1 cellular context compared by ENCODE assay signal in genomic region chr19:9144920-9145319, GRCh38.
A peak's percentile ranks its signal among the peaks of the same experiment; 100 is the strongest.
TF ChIP-seq lines count a peak whose summit lies in the region.

No MANE protein-coding gene starts in this region.

TF ChIP-seq in GM12878, 131 proteins besides CTCF, POLR2A, EP300 and RAD21:
- TF ChIP-seq CBX5 (IDR thresholded peaks at IDR 0.05; ENCODE audit: low read depth) = peak; percentile 78; the same call in 1 of the 2 replicates
- TF ChIP-seq KLF5 (IDR thresholded peaks at IDR 0.05; ENCODE audit: partially characterized antibody) = peak; percentile 64
- no peak for TF ChIP-seq E2F8 (IDR thresholded peaks at IDR 0.05; ENCODE audit: low read depth, partially characterized antibody)
